In the genomic region with DNA sequence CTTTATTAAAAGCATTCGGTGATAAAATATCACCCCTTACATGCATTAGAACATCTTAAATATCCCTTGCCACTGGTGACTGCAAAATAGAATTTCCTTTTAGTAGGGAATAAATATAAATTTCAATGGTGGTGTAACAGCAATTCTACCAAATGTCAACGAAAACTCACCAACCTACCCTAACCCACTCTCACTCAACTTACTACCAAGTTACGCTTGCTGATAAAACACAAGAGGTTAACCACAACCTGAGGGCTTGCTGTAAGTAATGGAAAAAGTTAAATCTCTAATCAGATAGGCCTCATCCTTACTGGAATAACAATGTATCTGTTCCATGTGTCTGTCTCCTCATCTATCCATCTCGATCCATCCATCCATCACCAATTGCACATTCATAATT, we compare ENCODE assay signal across 22 cellular contexts.
DNase-seq lines count a peak whose midpoint lies in the region; ATAC-seq and TF ChIP-seq lines count a peak whose summit lies in the region.
"Had no signal": no experiment of that assay in that cellular context is flagged by ENCODE, and none has a peak within 500 bp of the region (broad histone marks: within the 10 kb centered on the region; RNA-seq: fewer than 3 reads in every experiment).

No MANE protein-coding gene starts in this region.

- H3K4me1 Mint-ChIP-seq in activated T-cell treated with anti-CD3 and anti-CD28 coated beads, Interleukin-2, amount 50 U/mL, for 24 hours (ENCODE audit: low read depth): peaks cover 75% of the 10 kb centered on the region
- H3K4me1 Mint-ChIP-seq in activated naive CD8-positive, alpha-beta T cell (ENCODE audit: low read depth): peaks cover 83% of the 10 kb centered on the region
- H3K4me1 Mint-ChIP-seq in osteocyte (ENCODE audit: unreplicated experiment): peaks cover 78% of the 10 kb centered on the region

- no peak overlapping the region for H2AFZ ChIP-seq in Karpas-422 (ENCODE audit: low read length)
- H2AFZ ChIP-seq in mesenchymal stem cell (ENCODE audit: low read depth, low read length): no peak overlapping the region
- no peak overlapping the region for H2AFZ ChIP-seq in mammary epithelial cell (ENCODE audit: low read depth, low read length)
- H2AFZ ChIP-seq: hepatocyte had no signal

- H3K9me2 ChIP-seq in Karpas-422 (replicated peaks; ENCODE audit: insufficient read depth, low read length): no peaks in the 10 kb centered on the region

- peak overlapping the region; percentile 89 for H3K27ac Mint-ChIP-seq in activated T-cell treated with anti-CD3 and anti-CD28 coated beads, Interleukin-2, amount 50 U/mL, for 24 hours
- peak overlapping the region; percentile 100 for H3K27ac Mint-ChIP-seq in activated naive CD8-positive, alpha-beta T cell
- peak overlapping the region; percentile 28 for H3K27ac Mint-ChIP-seq in osteocyte (ENCODE audit: unreplicated experiment)

- H3K4me1 ChIP-seq in Karpas-422 (ENCODE audit: low read length): peaks cover 68% of the 10 kb centered on the region
- H3K4me1 ChIP-seq in mesenchymal stem cell (ENCODE audit: control insufficient read depth, insufficient read depth, low read depth, low read length): peaks cover 16% of the 10 kb centered on the region
- H3K4me1 ChIP-seq in mammary epithelial cell (ENCODE audit: insufficient read depth, low read length): peaks cover 7% of the 10 kb centered on the region
- H3K4me1 ChIP-seq: adrenal gland, breast epithelium, colonic mucosa, SJCRH30 had no signal

- no peak overlapping the region for H2BK15ac ChIP-seq in mesenchymal stem cell (ENCODE audit: low read depth, poor library complexity, severe bottlenecking)

- H4K20me1 ChIP-seq in Karpas-422 (ENCODE audit: insufficient read depth, low read depth, low read length) (peaks cover 11% of the 10 kb centered on the region; the same call in 1 of the 2 replicates), mammary epithelial cell (ENCODE audit: insufficient read depth, low read length) (no peaks in the 10 kb centered on the region)

- no peak for ATAC-seq in HG03108 (IDR thresholded peaks at IDR 0.05; ENCODE audit: unreplicated experiment)
- ATAC-seq: Panc1 had no signal

- H4K91ac ChIP-seq in mesenchymal stem cell (ENCODE audit: low read length): no peak overlapping the region

- H3K4me3 ChIP-seq in Karpas-422 (ENCODE audit: low read length) (no peak overlapping the region), mesenchymal stem cell (ENCODE audit: insufficient read depth in 1 of 2, low read depth in 1 of 2, low read length in 2 of 2) (no peak overlapping the region), mammary epithelial cell (replicated peaks in 1 of 3; ENCODE audit: insufficient read depth in 1 of 3, low read depth in 2 of 3, low read length in 3 of 3) (no peak overlapping the region)
- H3K4me3 ChIP-seq: adrenal gland, breast epithelium, colonic mucosa, HAP-1, hepatocyte had no signal

- H3K23ac ChIP-seq in mesenchymal stem cell (ENCODE audit: low read length in 2 of 2): no peak overlapping the region

- no peak overlapping the region for H3K14ac ChIP-seq in mesenchymal stem cell (ENCODE audit: low read length in 2 of 2)

- peaks cover 23% of the 10 kb centered on the region for H3K36me3 Mint-ChIP-seq in activated T-cell treated with anti-CD3 and anti-CD28 coated beads, Interleukin-2, amount 50 U/mL, for 24 hours (ENCODE audit: low read depth)
- peaks cover 12% of the 10 kb centered on the region for H3K36me3 Mint-ChIP-seq in activated naive CD8-positive, alpha-beta T cell
- H3K36me3 Mint-ChIP-seq in osteocyte (ENCODE audit: unreplicated experiment): peaks cover 3% of the 10 kb centered on the region

- H2BK12ac ChIP-seq in mesenchymal stem cell (ENCODE audit: low read length in 2 of 2): no peak overlapping the region

- H3K9me3 Mint-ChIP-seq in activated T-cell treated with anti-CD3 and anti-CD28 coated beads, Interleukin-2, amount 50 U/mL, for 24 hours: no peaks in the 10 kb centered on the region
- no peaks in the 10 kb centered on the region for H3K9me3 Mint-ChIP-seq in activated naive CD8-positive, alpha-beta T cell (ENCODE audit: low read depth)
- H3K9me3 Mint-ChIP-seq in osteocyte (ENCODE audit: unreplicated experiment): no peaks in the 10 kb centered on the region

- H2AK5ac ChIP-seq in mesenchymal stem cell (ENCODE audit: low read length, severe bottlenecking): no peak overlapping the region

- no peaks in the 10 kb centered on the region for H3K27me3 ChIP-seq in Karpas-422 (ENCODE audit: low read length)
- H3K27me3 ChIP-seq in mesenchymal stem cell (ENCODE audit: control insufficient read depth in 1 of 2, insufficient read depth in 1 of 2, low read length in 2 of 2): no peaks in the 10 kb centered on the region
- no peaks in the 10 kb centered on the region for H3K27me3 ChIP-seq in mammary epithelial cell (ENCODE audit: insufficient read depth, low read length)
- H3K27me3 ChIP-seq: adrenal gland, breast epithelium, colonic mucosa, esophagus muscularis mucosa, hepatocyte, SJCRH30 had no signal

- dilution Hi-C loops in mammary epithelial cell (cut with HindIII; ENCODE audit: low sequenced_read_pairs): no loop called here

- peak overlapping the region; percentile 94 for H3K27ac ChIP-seq in Karpas-422 (ENCODE audit: low read length)
- no peak overlapping the region for H3K27ac ChIP-seq in mesenchymal stem cell (ENCODE audit: low read length, poor library complexity, severe bottlenecking)
- H3K27ac ChIP-seq in mammary epithelial cell (ENCODE audit: insufficient read depth, low read depth, low read length): no peak overlapping the region
- H3K27ac ChIP-seq: adrenal gland, breast epithelium, colonic mucosa, VCaP had no signal

- in situ Hi-C loops in mammary epithelial cell (cut with MboI; ENCODE audit: low sequenced_read_pairs in 2 of 2): loop anchor here in 1 of 2 donors (10.0 kb wide), 1 partner anchor 304 kb away; no protein-coding TSS in a partner anchor

- intact Hi-C loops in mammary epithelial cell (cut with micrococcal nuclease): loop anchor here (5.0 kb wide), 2 partner anchors 88 to 193 kb away; no protein-coding TSS in a partner anchor

- H3K79me2 ChIP-seq in Karpas-422 (ENCODE audit: low read length) (peaks cover 90% of the 10 kb centered on the region), mammary epithelial cell (ENCODE audit: insufficient read depth, low read length) (peaks cover 3% of the 10 kb centered on the region)

- H3K79me1 ChIP-seq in mesenchymal stem cell (replicated peaks; ENCODE audit: low read length, poor library complexity, severe bottlenecking): peaks cover 23% of the 10 kb centered on the region

- CTCF ChIA-PET in mammary epithelial cell (lab: Charles Lee; ENCODE audit: low non-redundant PET): no interaction called here

- H3K27me3 Mint-ChIP-seq in activated T-cell treated with anti-CD3 and anti-CD28 coated beads, Interleukin-2, amount 50 U/mL, for 24 hours: no peaks in the 10 kb centered on the region
- no peaks in the 10 kb centered on the region for H3K27me3 Mint-ChIP-seq in activated naive CD8-positive, alpha-beta T cell
- no peaks in the 10 kb centered on the region for H3K27me3 Mint-ChIP-seq in osteocyte (ENCODE audit: unreplicated experiment)

- H3K4me3 Mint-ChIP-seq in activated T-cell treated with anti-CD3 and anti-CD28 coated beads, Interleukin-2, amount 50 U/mL, for 24 hours: peak overlapping the region; percentile 69
- H3K4me3 Mint-ChIP-seq in activated naive CD8-positive, alpha-beta T cell: peak overlapping the region; percentile 88
- no peak overlapping the region for H3K4me3 Mint-ChIP-seq in osteocyte (ENCODE audit: unreplicated experiment)

- H3K4me2 ChIP-seq in Karpas-422 (ENCODE audit: low read depth, low read length, poor library complexity, severe bottlenecking) (no peak overlapping the region), mesenchymal stem cell (ENCODE audit: low read length, poor library complexity, severe bottlenecking) (no peak overlapping the region), mammary epithelial cell (ENCODE audit: insufficient read depth, low read depth, low read length) (no peak overlapping the region)

- no peak for TF ChIP-seq CTCF in osteocyte (IDR thresholded peaks at IDR 0.05)
- TF ChIP-seq CTCF in mammary epithelial cell (conservative IDR thresholded peaks at IDR 0.05 in 1 of 2, IDR thresholded peaks at IDR 0.05 in 1 of 2; ENCODE audit: extremely low read depth in 1 of 2, insufficient read depth in 1 of 2, low read depth in 1 of 2, low read length in 2 of 2): no peak

- no TSS peak for BruUV-seq in mammary epithelial cell (replicated peaks; lab: Mats Ljungman, UMichigan)

- no peak overlapping the region for H3K4ac ChIP-seq in mesenchymal stem cell (ENCODE audit: low read depth in 1 of 2, low read length in 2 of 2)

- DNase-seq in activated T-cell treated with anti-CD3 and anti-CD28 coated beads, Interleukin-2, amount 50 U/mL, for 24 hours: no peak
- DNase-seq in activated T-cell treated with anti-CD3 and anti-CD28 coated beads for 4 hours (no peak), Karpas-422 (no peak), osteocyte (ENCODE audit: extremely low spot score, unreplicated experiment) (no peak), mesenchymal stem cell (no peak), mammary epithelial cell (no peak)
- DNase-seq: adrenal gland, colonic mucosa, COR-L47, left ventricle myocardium superior, NCI-H1105, NCI-H2029 treated with DMSO at 0.1 percent for 48 hours, occipital lobe had no signal

- no peak overlapping the region for H3K18ac ChIP-seq in mesenchymal stem cell (ENCODE audit: low read depth in 1 of 2, low read length in 2 of 2)

- no peak overlapping the region for H2BK120ac ChIP-seq in mesenchymal stem cell (ENCODE audit: low read depth, low read length)

- H3K9me3 ChIP-seq in Karpas-422 (ENCODE audit: low read length) (no peaks in the 10 kb centered on the region), mesenchymal stem cell (ENCODE audit: control insufficient read depth, low read length) (no peaks in the 10 kb centered on the region), mammary epithelial cell (replicated peaks; ENCODE audit: insufficient read depth, low read length) (no peaks in the 10 kb centered on the region)
- H3K9me3 ChIP-seq: adrenal gland, breast epithelium, colonic mucosa, esophagus muscularis mucosa, HAP-1, SJCRH30 had no signal

- no peak overlapping the region for H2BK5ac ChIP-seq in mesenchymal stem cell (ENCODE audit: low read depth, low read length, poor library complexity, severe bottlenecking)

- WGBS in mesenchymal stem cell: 87% methylated on average over 3 of the region's 4 CpGs
- WGBS in mammary epithelial cell (ENCODE audit: low coverage, missing lambda C conversion rate): 86% methylated on average over 4 of the region's 4 CpGs

- H3K9ac ChIP-seq in Karpas-422 (ENCODE audit: low read length) (no peak overlapping the region), mesenchymal stem cell (ENCODE audit: low read length) (no peak overlapping the region), mammary epithelial cell (ENCODE audit: insufficient read depth, low read length) (no peak overlapping the region)

- H3K36me3 ChIP-seq in Karpas-422 (ENCODE audit: insufficient read depth, low read length) (no peaks in the 10 kb centered on the region), mesenchymal stem cell (ENCODE audit: control insufficient read depth in 1 of 2, insufficient read depth in 2 of 2, low read depth in 1 of 2, low read length in 2 of 2) (peaks cover 0 to 8% of the 10 kb centered on the region in 2 experiments), mammary epithelial cell (ENCODE audit: insufficient read depth, low read length) (no peaks in the 10 kb centered on the region)
- H3K36me3 ChIP-seq: adrenal gland, breast epithelium, colonic mucosa, esophagus muscularis mucosa, HAP-1, SJCRH30 had no signal

- H4K8ac ChIP-seq in mesenchymal stem cell (ENCODE audit: low read length): no peak overlapping the region

Comparison
In these comparisons a context has a peak if more than half of its experiments do, and no peak if none do; other contexts are left out.
1. H3K27ac Mint-ChIP-seq: peak in every context shown above with its lines; median percentile 100 in activated naive CD8-positive, alpha-beta T cell; 89 in activated T-cell treated with anti-CD3 and anti-CD28 coated beads, Interleukin-2, amount 50 U/mL, for 24 hours; 28 in osteocyte.